Comparison of ENCODE assay signal across 10 cellular contexts in the genomic region with DNA sequence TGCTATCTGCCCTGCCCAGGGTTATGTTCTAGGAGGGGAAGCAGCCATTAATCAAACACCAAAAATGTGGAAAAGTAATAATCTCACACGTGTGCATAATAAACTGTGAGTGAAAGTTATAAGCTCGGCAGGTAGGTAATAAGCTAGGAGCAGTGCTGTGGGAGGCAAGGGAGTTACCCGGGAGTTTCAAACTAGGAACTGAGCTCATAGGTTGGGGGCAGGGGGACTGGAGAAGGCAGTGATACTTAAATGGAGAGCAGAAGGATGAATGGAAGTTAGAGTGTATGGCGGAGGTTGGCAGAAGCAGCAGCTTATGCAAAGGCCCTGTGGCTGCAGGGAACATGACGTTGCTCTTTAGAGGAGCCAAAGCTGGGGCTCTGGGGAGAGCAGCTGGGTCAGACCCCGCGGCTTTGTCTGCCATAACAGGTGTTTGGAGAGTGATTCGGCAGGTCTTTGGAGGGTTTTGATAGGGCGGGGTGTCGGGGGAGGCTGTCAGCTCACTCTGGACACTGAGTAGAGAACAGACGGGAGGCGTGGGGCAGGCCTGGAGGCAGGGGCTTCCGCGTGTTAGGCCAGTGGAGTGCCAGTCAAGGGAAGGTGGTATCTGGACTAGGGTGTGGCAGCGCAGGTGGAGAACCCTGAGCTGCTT. TPM values are rescaled to one million over a fixed set of nuclear protein-coding genes. Genes with fewer than 3 reads are reported as not detected.
DNase-seq lines count a peak whose midpoint lies in the region; ATAC-seq and TF ChIP-seq lines count a peak whose summit lies in the region.
"Had no signal": no experiment of that assay in that cellular context is flagged by ENCODE, and none has a peak within 500 bp of the region (broad histone marks: within the 10 kb centered on the region; RNA-seq: fewer than 3 reads in every experiment).

No MANE protein-coding gene starts in this region.

- TF ChIP-seq POLR2A in uterus (IDR thresholded peaks at IDR 0.05), result no peak

- no peak for TF ChIP-seq CTCF in uterus (IDR thresholded peaks at IDR 0.05)

- H3K36me3 Mint-ChIP-seq in dendritic cell treated with granulocyte-macrophage colony-stimulating factor and Interleukin-4, amounts not matched to agents 40 ng/mL and 50 ng/mL, for 4 days (ENCODE audit: low read depth), result no peaks in the 10 kb centered on the region

- H3K27ac ChIP-seq in right cardiac atrium (ENCODE audit: low read length) (no peak overlapping the region), muscle layer of duodenum (ENCODE audit: low read length) (peak overlapping the region; percentile 74), uterus (peak overlapping the region; percentile 72 to 82)

- H3K4me1 ChIP-seq in right cardiac atrium (ENCODE audit: control insufficient read depth, insufficient read depth, low read length), result no peaks in the 10 kb centered on the region
- peaks cover 0 to 15% of the 10 kb centered on the region in 2 donors for H3K4me1 ChIP-seq in muscle layer of duodenum (ENCODE audit: control insufficient read depth in 1 of 2, insufficient read depth in 2 of 2, low read length in 2 of 2)
- H3K4me1 ChIP-seq in uterus, result peaks cover 0 to 10% of the 10 kb centered on the region in 2 donors

- 86% methylated on average over 15 of the region's 15 CpGs for WGBS in right cardiac atrium

- H3K27me3 ChIP-seq in right cardiac atrium (ENCODE audit: control insufficient read depth, insufficient read depth), result no peaks in the 10 kb centered on the region
- H3K27me3 ChIP-seq in muscle layer of duodenum (ENCODE audit: low read depth, low read length), result no peaks in the 10 kb centered on the region
- no peaks in the 10 kb centered on the region for H3K27me3 ChIP-seq in uterus
- H3K27me3 ChIP-seq: adrenal gland had no signal

- ATAC-seq in right cardiac atrium, result no peak
- ATAC-seq in HG03469 (IDR thresholded peaks at IDR 0.05; ENCODE audit: unreplicated experiment), result no peak
- no peak for ATAC-seq in GM19452 (IDR thresholded peaks at IDR 0.05; ENCODE audit: unreplicated experiment)

- H3K9me3 ChIP-seq in right cardiac atrium (ENCODE audit: control insufficient read depth, low read length), result no peaks in the 10 kb centered on the region
- no peaks in the 10 kb centered on the region for H3K9me3 ChIP-seq in muscle layer of duodenum (ENCODE audit: control insufficient read depth in 1 of 2, low read length in 2 of 2)
- no peaks in the 10 kb centered on the region for H3K9me3 ChIP-seq in uterus
- H3K9me3 ChIP-seq: adrenal gland had no signal

- DNase-seq in right cardiac atrium (no peak), cardiac septum (ENCODE audit: low spot score) (no peak), uterus (no peak), DMS79 treated with DMSO at 0.1 percent for 48 hours (lab: John Stamatoyannopoulos, UW) (no peak)
- DNase-seq: NCI-H1436 treated with DMSO at 0.1 percent for 48 hours had no signal

- H3K4me1 Mint-ChIP-seq in dendritic cell treated with granulocyte-macrophage colony-stimulating factor and Interleukin-4, amounts not matched to agents 40 ng/mL and 50 ng/mL, for 4 days (ENCODE audit: low read depth), result peaks cover 16% of the 10 kb centered on the region

- intact Hi-C loops in right cardiac atrium (cut with DNase I) (no loop called here), cardiac septum (cut with DNase I) (no loop called here), uterus (cut with DNase I; ENCODE audit: low total_unique reads) (no loop called here)
- intact Hi-C loops in dendritic cell treated with granulocyte-macrophage colony-stimulating factor and Interleukin-4, amounts not matched to agents 40 ng/mL and 50 ng/mL, for 4 days (cut with micrococcal nuclease), result no loop called here

- peak overlapping the region; percentile 58 for H3K4me3 Mint-ChIP-seq in dendritic cell treated with granulocyte-macrophage colony-stimulating factor and Interleukin-4, amounts not matched to agents 40 ng/mL and 50 ng/mL, for 4 days

- H3K4me3 ChIP-seq in right cardiac atrium (ENCODE audit: low read length), result peak overlapping the region; percentile 29
- peak overlapping the region in 1 of 2 donors; percentile 46 for H3K4me3 ChIP-seq in muscle layer of duodenum (ENCODE audit: low read depth in 1 of 2, low read length in 2 of 2)
- H3K4me3 ChIP-seq in uterus, result peak overlapping the region; percentile 19 to 26

- H3K27ac Mint-ChIP-seq in dendritic cell treated with granulocyte-macrophage colony-stimulating factor and Interleukin-4, amounts not matched to agents 40 ng/mL and 50 ng/mL, for 4 days, result no peak overlapping the region

- H3K9me3 Mint-ChIP-seq in dendritic cell treated with granulocyte-macrophage colony-stimulating factor and Interleukin-4, amounts not matched to agents 40 ng/mL and 50 ng/mL, for 4 days, result no peaks in the 10 kb centered on the region

- peaks cover 17% of the 10 kb centered on the region for H3K27me3 Mint-ChIP-seq in dendritic cell treated with granulocyte-macrophage colony-stimulating factor and Interleukin-4, amounts not matched to agents 40 ng/mL and 50 ng/mL, for 4 days

- H3K36me3 ChIP-seq in muscle layer of duodenum (ENCODE audit: control insufficient read depth in 1 of 2, insufficient read depth in 2 of 2, low read length in 2 of 2), result peaks cover 0 to 8% of the 10 kb centered on the region in 2 donors
- no peaks in the 10 kb centered on the region for H3K36me3 ChIP-seq in uterus
- H3K36me3 ChIP-seq: adrenal gland had no signal

RNA-seq across cellular contexts. Expression of gene PTPRF, which starts 20.0 kb away (rescaled TPM):
- 10 to 100 TPM; 11.1 to 19.7 (median 12.7) TPM for total RNA-seq in right cardiac atrium
- 5.1 TPM for polyA plus RNA-seq in right cardiac atrium
- total RNA-seq in cardiac septum, result 9.1 TPM
- 100 to 1,000 TPM in 2 of 4 donors, 10 to 100 TPM in 2; 24.7 to 172 (median 124) TPM for total RNA-seq in uterus
